Comparison of ENCODE assay signal across 13 cellular contexts in the genomic region with DNA sequence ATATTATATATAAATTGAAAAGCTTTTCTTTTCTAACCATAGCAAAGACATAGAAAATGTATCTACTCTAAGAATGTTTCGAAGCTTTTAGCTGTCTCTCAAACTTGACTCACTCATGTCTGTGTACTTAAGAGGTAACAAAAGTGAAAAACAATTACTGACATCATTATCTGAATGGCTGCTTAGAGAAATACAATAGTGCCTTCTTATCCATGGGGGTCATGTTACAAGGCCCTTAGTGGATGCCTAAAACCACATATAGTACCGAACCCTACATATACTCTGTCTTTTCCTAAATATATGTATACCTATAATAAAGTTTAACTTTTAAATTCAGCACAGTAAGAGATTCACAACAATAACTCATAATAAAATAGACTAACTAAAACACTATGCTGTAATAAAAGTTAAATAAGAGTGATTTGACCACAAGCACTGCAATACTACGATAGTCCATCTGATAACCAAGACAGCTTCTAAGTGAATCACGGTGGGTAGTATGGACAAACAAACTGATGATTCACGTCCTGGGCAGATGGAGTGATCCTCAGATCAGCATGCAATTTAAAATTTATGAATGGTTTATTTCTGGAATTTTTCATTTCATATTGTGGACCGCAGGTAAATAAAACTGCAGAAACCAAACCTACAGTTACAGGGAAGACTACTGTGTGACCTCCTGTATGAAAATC.
DNase-seq lines count a peak whose midpoint lies in the region; ATAC-seq and TF ChIP-seq lines count a peak whose summit lies in the region.
"Had no signal": no experiment of that assay in that cellular context is flagged by ENCODE, and none has a peak within 500 bp of the region (broad histone marks: within the 10 kb centered on the region; RNA-seq: fewer than 3 reads in every experiment).

No MANE protein-coding gene starts in this region.

- H3K27ac Mint-ChIP-seq in activated CD4-positive, alpha-beta T cell treated with anti-CD3 and anti-CD28 coated beads, Interleukin-2, amount 10 ng/mL, durations not matched to agents 24 days and 14 days = no peak overlapping the region
- no peak overlapping the region for H3K27ac Mint-ChIP-seq in activated CD4-positive, alpha-beta T cell treated with anti-CD3 and anti-CD28 coated beads, Interleukin-2, amount 10 ng/mL, durations not matched to agents 7 days and 5 days
- H3K27ac Mint-ChIP-seq: CD4-positive, CD25-positive, alpha-beta regulatory T cell; immature natural killer cell had no signal

- no peaks in the 10 kb centered on the region for H3K36me3 Mint-ChIP-seq in activated CD4-positive, alpha-beta T cell treated with anti-CD3 and anti-CD28 coated beads, Interleukin-2, amount 10 ng/mL, durations not matched to agents 24 days and 14 days (ENCODE audit: low read depth)
- no peaks in the 10 kb centered on the region for H3K36me3 Mint-ChIP-seq in activated CD4-positive, alpha-beta T cell treated with anti-CD3 and anti-CD28 coated beads, Interleukin-2, amount 10 ng/mL, durations not matched to agents 7 days and 5 days (ENCODE audit: low read depth)
- H3K36me3 Mint-ChIP-seq: CD4-positive, CD25-positive, alpha-beta regulatory T cell; immature natural killer cell had no signal

- H3K9me3 Mint-ChIP-seq in activated CD4-positive, alpha-beta T cell treated with anti-CD3 and anti-CD28 coated beads, Interleukin-2, amount 10 ng/mL, durations not matched to agents 24 days and 14 days = no peaks in the 10 kb centered on the region
- no peaks in the 10 kb centered on the region for H3K9me3 Mint-ChIP-seq in activated CD4-positive, alpha-beta T cell treated with anti-CD3 and anti-CD28 coated beads, Interleukin-2, amount 10 ng/mL, durations not matched to agents 7 days and 5 days

- intact Hi-C loops in activated CD4-positive, alpha-beta T cell treated with anti-CD3 and anti-CD28 coated beads, Interleukin-2, amount 10 ng/mL, durations not matched to agents 24 days and 14 days (cut with micrococcal nuclease) = no loop called here

- no peak overlapping the region for H3K27ac ChIP-seq in AG04450 (ENCODE audit: low read depth, low read length)
- H3K27ac ChIP-seq in RWPE2 (ENCODE audit: poor library complexity, severe bottlenecking) = peak overlapping the region; percentile 93
- no peak overlapping the region for H3K27ac ChIP-seq in substantia nigra (ENCODE audit: low read depth, low read length, poor library complexity, severe bottlenecking)

- DNase-seq in AG04450 (ENCODE audit: low read depth, low spot score) (peak; percentile 50), HS-27A (ENCODE audit: low read depth) (peak; percentile 38), RWPE2 (ENCODE audit: low spot score) (no peak), fibroblast of peridontal ligament (ENCODE audit: extremely low read depth) (peak; percentile 72), UCSD-AML1 (lab: John Stamatoyannopoulos, UW; ENCODE audit: unreplicated experiment) (no peak), substantia nigra (lab: John Stamatoyannopoulos, UW) (no peak)
- no peak for DNase-seq in activated CD4-positive, alpha-beta T cell treated with anti-CD3 and anti-CD28 coated beads, Interleukin-2, amount 10 ng/mL, durations not matched to agents 24 days and 14 days
- no peak for DNase-seq in activated CD4-positive, alpha-beta T cell treated with anti-CD3 and anti-CD28 coated beads, Interleukin-2, amount 10 ng/mL, durations not matched to agents 7 days and 5 days
- DNase-seq: activated CD4-positive, CD25-positive, alpha-beta regulatory T cell; activated gamma-delta T cell treated with Interleukin-2 at 50 U/mL for 16 hours; CD4-positive, CD25-positive, alpha-beta regulatory T cell; effector memory CD4-positive, alpha-beta T cell; immature natural killer cell had no signal

- no peaks in the 10 kb centered on the region for H3K36me3 ChIP-seq in RWPE2 (ENCODE audit: low read depth)

- H3K4me1 ChIP-seq in RWPE2 (ENCODE audit: insufficient read depth, poor library complexity, severe bottlenecking) = peaks cover 33% of the 10 kb centered on the region

- no peak overlapping the region for H3K4me3 Mint-ChIP-seq in activated CD4-positive, alpha-beta T cell treated with anti-CD3 and anti-CD28 coated beads, Interleukin-2, amount 10 ng/mL, durations not matched to agents 24 days and 14 days
- H3K4me3 Mint-ChIP-seq in activated CD4-positive, alpha-beta T cell treated with anti-CD3 and anti-CD28 coated beads, Interleukin-2, amount 10 ng/mL, durations not matched to agents 7 days and 5 days = no peak overlapping the region
- H3K4me3 Mint-ChIP-seq: CD4-positive, CD25-positive, alpha-beta regulatory T cell; immature natural killer cell had no signal

- no peaks in the 10 kb centered on the region for H3K27me3 Mint-ChIP-seq in activated CD4-positive, alpha-beta T cell treated with anti-CD3 and anti-CD28 coated beads, Interleukin-2, amount 10 ng/mL, durations not matched to agents 24 days and 14 days
- no peaks in the 10 kb centered on the region for H3K27me3 Mint-ChIP-seq in activated CD4-positive, alpha-beta T cell treated with anti-CD3 and anti-CD28 coated beads, Interleukin-2, amount 10 ng/mL, durations not matched to agents 7 days and 5 days
- H3K27me3 Mint-ChIP-seq: CD4-positive, CD25-positive, alpha-beta regulatory T cell had no signal

- CTCF ChIA-PET in AG04450 (lab: Charles Lee) = interaction anchor here (2.0 kb wide), 1 partner anchor 77 kb away, joined by 4 read pairs; no protein-coding TSS in a partner anchor
- CTCF ChIA-PET in activated CD4-positive, alpha-beta T cell treated with anti-CD3 and anti-CD28 coated beads, Interleukin-2, amount 10 ng/mL, durations not matched to agents 7 days and 5 days (lab: Charles Lee) = no interaction called here

- H3K4me3 ChIP-seq in AG04450 (ENCODE audit: low read depth, low read length) (no peak overlapping the region), RWPE2 (ENCODE audit: severe bottlenecking) (no peak overlapping the region)

- no peak for TF ChIP-seq CTCF in AG04450 (IDR thresholded peaks at IDR 0.05; ENCODE audit: low read depth, low read length)
- no peak for TF ChIP-seq CTCF in RWPE2 (IDR thresholded peaks at IDR 0.05; ENCODE audit: poor library complexity, severe bottlenecking)

- H3K9me3 ChIP-seq in AG04450 (ENCODE audit: control insufficient read depth, insufficient read depth, low read length) = no peaks in the 10 kb centered on the region
- H3K9me3 ChIP-seq in RWPE2 (ENCODE audit: severe bottlenecking) = no peaks in the 10 kb centered on the region

- no peaks in the 10 kb centered on the region for H3K4me1 Mint-ChIP-seq in activated CD4-positive, alpha-beta T cell treated with anti-CD3 and anti-CD28 coated beads, Interleukin-2, amount 10 ng/mL, durations not matched to agents 24 days and 14 days
- H3K4me1 Mint-ChIP-seq in activated CD4-positive, alpha-beta T cell treated with anti-CD3 and anti-CD28 coated beads, Interleukin-2, amount 10 ng/mL, durations not matched to agents 7 days and 5 days = peaks cover 6% of the 10 kb centered on the region
- H3K4me1 Mint-ChIP-seq: immature natural killer cell had no signal

- H3K27me3 ChIP-seq in AG04450 (ENCODE audit: control insufficient read depth, insufficient read depth, low read length) (no peaks in the 10 kb centered on the region), RWPE2 (ENCODE audit: insufficient read depth, poor library complexity, severe bottlenecking) (no peaks in the 10 kb centered on the region)

- ATAC-seq in RWPE2 (ENCODE audit: low read depth) = peak; percentile 98

- POLR2A ChIA-PET in AG04450 (lab: Yijun Ruan, JAX) = no interaction called here
- POLR2A ChIA-PET in activated CD4-positive, alpha-beta T cell treated with anti-CD3 and anti-CD28 coated beads, Interleukin-2, amount 10 ng/mL, durations not matched to agents 7 days and 5 days (lab: Charles Lee) = no interaction called here

Comparison
In these comparisons a context has a peak if more than half of its experiments do, and no peak if none do; other contexts are left out.
1. DNase-seq: peak in AG04450 (single experiment), HS-27A (single experiment) and fibroblast of peridontal ligament (single experiment); none in RWPE2 (single experiment), UCSD-AML1 (single experiment), substantia nigra (0 of 49), activated CD4-positive, alpha-beta T cell treated with anti-CD3 and anti-CD28 coated beads, Interleukin-2, amount 10 ng/mL, durations not matched to agents 24 days and 14 days (single experiment) and activated CD4-positive, alpha-beta T cell treated with anti-CD3 and anti-CD28 coated beads, Interleukin-2, amount 10 ng/mL, durations not matched to agents 7 days and 5 days (single experiment).